In genomic region chr1:20371411-20371810, GRCh38 we compare ENCODE assay signal across 18 cellular contexts.
A peak's percentile ranks its signal among the peaks of the same experiment; 100 is the strongest.
DNase-seq lines count a peak whose midpoint lies in the region; ATAC-seq, FAIRE-seq and TF ChIP-seq lines count a peak whose summit lies in the region.
"Had no signal": no experiment of that assay in that cellular context is flagged by ENCODE, and none has a peak within 500 bp of the region (broad histone marks: within the 10 kb centered on the region; RNA-seq: fewer than 3 reads in every experiment).

No MANE protein-coding gene starts in this region.

- intact Hi-C loops in HCT116 (cut with micrococcal nuclease), result loop anchor here (1.0 kb wide), 1 partner anchor 42 kb away; no protein-coding TSS in a partner anchor
- intact Hi-C loops in activated naive CD4-positive, alpha-beta T cell treated with anti-CD3 and anti-CD28 coated beads for 36 hours (cut with micrococcal nuclease), result no loop called here

- H3K9me3 ChIP-seq in HCT116 (ENCODE audit: control insufficient read depth in 1 of 2, insufficient read depth in 1 of 2, low read depth in 1 of 2, low read length in 2 of 2), result no peaks in the 10 kb centered on the region
- no peaks in the 10 kb centered on the region for H3K9me3 ChIP-seq in astrocyte (ENCODE audit: insufficient read depth, low read depth, low read length)

- H3K27ac ChIP-seq in HCT116 (ENCODE audit: low read depth, low read length), result no peak overlapping the region
- H3K27ac ChIP-seq in astrocyte (ENCODE audit: low read depth, low read length), result no peak overlapping the region
- H3K27ac ChIP-seq: HL-60 had no signal

- no peak overlapping the region for H3K4me3 ChIP-seq in HCT116 (replicated peaks in 1 of 2; ENCODE audit: low read depth in 1 of 2, low read length in 2 of 2)
- no peak overlapping the region for H3K4me3 ChIP-seq in astrocyte (ENCODE audit: insufficient read depth, low read depth, low read length)

- H3K79me2 ChIP-seq in HCT116 (ENCODE audit: insufficient read depth, low read length), result no peaks in the 10 kb centered on the region
- no peaks in the 10 kb centered on the region for H3K79me2 ChIP-seq in astrocyte (ENCODE audit: insufficient read depth, low read length)

- peaks cover 8% of the 10 kb centered on the region; the same call in 1 of the 2 replicates for H3K27me3 ChIP-seq in HCT116 (ENCODE audit: insufficient read depth, low read length)
- peaks cover 20% of the 10 kb centered on the region for H3K27me3 ChIP-seq in astrocyte (ENCODE audit: insufficient read depth, low read length)

- CTCF ChIA-PET in HCT116 (lab: Charles Lee), result interaction anchor here (1.1 kb wide), 1 partner anchor 9 kb away, joined by 4 read pairs; no protein-coding TSS in a partner anchor
- CTCF ChIA-PET in activated naive CD4-positive, alpha-beta T cell treated with anti-CD3 and anti-CD28 coated beads for 36 hours (lab: Charles Lee), result interaction anchor here (0.6 to 1.6 kb wide), 3 partner anchors 9 to 1325 kb away, joined by 3 to 10 read pairs (median 5); no protein-coding TSS in a partner anchor

- H3K36me3 ChIP-seq in HCT116 (ENCODE audit: control insufficient read depth in 1 of 2, insufficient read depth in 2 of 2, low read length in 2 of 2) (no peaks in the 10 kb centered on the region), astrocyte (ENCODE audit: insufficient read depth, low read length) (no peaks in the 10 kb centered on the region)

- no TSS peak for BruUV-seq in HCT116 (replicated peaks; lab: Mats Ljungman, UMichigan)

- peaks cover 74% of the 10 kb centered on the region for H3K27me3 Mint-ChIP-seq in astrocyte (ENCODE audit: low read depth, unreplicated experiment)
- H3K27me3 Mint-ChIP-seq in activated naive CD4-positive, alpha-beta T cell treated with anti-CD3 and anti-CD28 coated beads for 36 hours (ENCODE audit: low read depth), result peaks cover 43% of the 10 kb centered on the region

- in situ Hi-C loops in ACHN (cut with HindIII; ENCODE audit: low pct_ligation_motif_present, low pct_unique_long_range_greater_than_20kb, low sequenced_read_pairs), result no loop called here

- H3K4me1 Mint-ChIP-seq in astrocyte (ENCODE audit: low read depth, unreplicated experiment), result peaks cover 7% of the 10 kb centered on the region
- H3K4me1 Mint-ChIP-seq in activated naive CD4-positive, alpha-beta T cell treated with anti-CD3 and anti-CD28 coated beads for 36 hours (ENCODE audit: low read depth), result peaks cover 5% of the 10 kb centered on the region

- peak overlapping the region; percentile 34 for H3K4me2 ChIP-seq in HCT116 (ENCODE audit: low read length)
- H3K4me2 ChIP-seq in astrocyte (ENCODE audit: low read length), result no peak overlapping the region

- H3K9me3 Mint-ChIP-seq in astrocyte (ENCODE audit: unreplicated experiment), result no peaks in the 10 kb centered on the region
- no peaks in the 10 kb centered on the region for H3K9me3 Mint-ChIP-seq in activated naive CD4-positive, alpha-beta T cell treated with anti-CD3 and anti-CD28 coated beads for 36 hours
- H3K9me3 Mint-ChIP-seq: brain, mesothelial cell of epicardium had no signal

- H3K9ac ChIP-seq in HCT116 (ENCODE audit: low read length), result no peak overlapping the region
- no peak overlapping the region for H3K9ac ChIP-seq in astrocyte (ENCODE audit: low read length)

- H3K4me3 Mint-ChIP-seq in astrocyte (ENCODE audit: unreplicated experiment), result no peak overlapping the region
- H3K4me3 Mint-ChIP-seq in activated naive CD4-positive, alpha-beta T cell treated with anti-CD3 and anti-CD28 coated beads for 36 hours, result no peak overlapping the region
- H3K4me3 Mint-ChIP-seq: mesothelial cell of epicardium had no signal

- TF ChIP-seq CTCF in HCT116 (IDR thresholded peaks at IDR 0.05 in 2 of 3, conservative IDR thresholded peaks at IDR 0.05 in 1 of 3; ENCODE audit: borderline replicate concordance in 1 of 3, insufficient read depth in 1 of 3, low read depth in 2 of 3, low read length in 2 of 3) (no peak), astrocyte (IDR thresholded peaks at IDR 0.05; ENCODE audit: insufficient read depth, low read depth, low read length) (no peak)

- TF ChIP-seq RAD21 in HCT116 (IDR thresholded peaks at IDR 0.05; ENCODE audit: low read depth), result no peak

- RAD21 ChIA-PET in HCT116 (lab: Charles Lee; ENCODE audit: low non-redundant PET in 1 of 2, low total read pairs in 2 of 2, uncharacterized antibody in 2 of 2, unreplicated experiment in 2 of 2), result no interaction called here

- H4K20me1 ChIP-seq in HCT116 (ENCODE audit: insufficient read depth) (no peaks in the 10 kb centered on the region), astrocyte (ENCODE audit: insufficient read depth, low read length) (no peaks in the 10 kb centered on the region)

- no peak overlapping the region for H2AFZ ChIP-seq in HCT116 (ENCODE audit: low read depth, low read length, poor library complexity, severe bottlenecking)
- H2AFZ ChIP-seq in astrocyte (ENCODE audit: low read depth, low read length), result no peak overlapping the region

- ATAC-seq in HCT116, result no peak

- TF ChIP-seq POLR2A in HCT116 (IDR thresholded peaks at IDR 0.05; ENCODE audit: borderline replicate concordance, extremely low read depth, insufficient read depth, insufficient read length), result no peak

- peaks cover 0 to 16% of the 10 kb centered on the region in 2 experiments; a peak in 2 of 4 replicates for H3K4me1 ChIP-seq in HCT116 (ENCODE audit: control insufficient read depth in 1 of 2, insufficient read depth in 2 of 2, low read length in 2 of 2)
- peaks cover 2% of the 10 kb centered on the region for H3K4me1 ChIP-seq in astrocyte (ENCODE audit: insufficient read depth, low read length)

- no peak for FAIRE-seq in astrocyte (lab: Jason Lieb, UNC)
- FAIRE-seq: frontal cortex had no signal

- H3K27ac Mint-ChIP-seq in astrocyte (ENCODE audit: unreplicated experiment), result no peak overlapping the region
- no peak overlapping the region for H3K27ac Mint-ChIP-seq in activated naive CD4-positive, alpha-beta T cell treated with anti-CD3 and anti-CD28 coated beads for 36 hours
- H3K27ac Mint-ChIP-seq: mesothelial cell of epicardium had no signal

- no peaks in the 10 kb centered on the region for H3K9me2 ChIP-seq in HCT116 (ENCODE audit: insufficient read depth)

- DNase-seq in ACHN (peak; percentile 19), HCT116 (ENCODE audit: low read depth, low spot score) (no peak), astrocyte (ENCODE audit: low read depth) (peak; percentile 18), iris pigment epithelial cell (ENCODE audit: low read depth) (peak; percentile 6), T-helper 2 cell (no peak), NCI-H2227 (lab: John Stamatoyannopoulos, UW; ENCODE audit: unreplicated experiment) (no peak), NCI-H524 (lab: John Stamatoyannopoulos, UW) (no peak)
- DNase-seq in activated naive CD4-positive, alpha-beta T cell treated with anti-CD3 and anti-CD28 coated beads for 36 hours, result no peak
- DNase-seq: activated gamma-delta T cell treated with Interleukin-2 at 50 U/mL for 16 hours; effector memory CD4-positive, alpha-beta T cell; GOT3; NCI-H2029; NCI-H748 treated with DMSO at 0.1 percent for 48 hours; SHP77 had no signal

- no peaks in the 10 kb centered on the region for H3K36me3 Mint-ChIP-seq in astrocyte (ENCODE audit: low read depth, unreplicated experiment)
- H3K36me3 Mint-ChIP-seq in activated naive CD4-positive, alpha-beta T cell treated with anti-CD3 and anti-CD28 coated beads for 36 hours (ENCODE audit: low read depth), result no peaks in the 10 kb centered on the region
- H3K36me3 Mint-ChIP-seq: brain, mesothelial cell of epicardium had no signal

- POLR2A ChIA-PET in HCT116 (lab: Charles Lee), result no interaction called here

TF ChIP-seq in HCT116, 20 proteins besides CTCF, POLR2A, EP300 and RAD21:
- TF ChIP-seq FOSL1 (IDR thresholded peaks at IDR 0.05; ENCODE audit: low read depth), result no peak
- peak; percentile 79 for TF ChIP-seq REST (IDR thresholded peaks at IDR 0.05; ENCODE audit: low read depth)

Comparison
In these comparisons a context has a peak if more than half of its experiments do, and no peak if none do; other contexts are left out.
1. DNase-seq: peak in ACHN (single experiment), astrocyte (single experiment) and iris pigment epithelial cell (single experiment); none in HCT116 (single experiment), T-helper 2 cell (0 of 5), activated naive CD4-positive, alpha-beta T cell treated with anti-CD3 and anti-CD28 coated beads for 36 hours (single experiment), NCI-H2227 (single experiment) and NCI-H524 (0 of 2).